Comparison of ENCODE assay signal across 12 cellular contexts in genomic region chr14:21100931-21101330, GRCh38. TPM values are rescaled to one million over a fixed set of nuclear protein-coding genes. Genes with fewer than 3 reads are reported as not detected.
A peak's percentile ranks its signal among the peaks of the same experiment; 100 is the strongest.
DNase-seq lines count a peak whose midpoint lies in the region; ATAC-seq lines count a peak whose summit lies in the region.
"Had no signal": no experiment of that assay in that cellular context is flagged by ENCODE, and none has a peak within 500 bp of the region (broad histone marks: within the 10 kb centered on the region; RNA-seq: fewer than 3 reads in every experiment).

Gene TMEM253 (plus strand): TSS chr14:21101066. CDS start chr14:21101344, 278 bp downstream.

- peak within 1 kb of the TSS; percentile 76 for H3K4me3 Mint-ChIP-seq in activated T-cell treated with anti-CD3 and anti-CD28 coated beads, Interleukin-2, amount 50 U/mL, for 24 hours
- peak within 1 kb of the TSS; percentile 64 for H3K4me3 Mint-ChIP-seq in T-helper 17 cell
- no peak within 1 kb of the TSS for H3K4me3 Mint-ChIP-seq in activated CD4-positive, alpha-beta memory T cell treated with anti-CD3 and anti-CD28 coated beads, Interleukin-2, amount 10 ng/mL, durations not matched to agents 7 days and 5 days

- CTCF ChIA-PET in activated CD4-positive, alpha-beta memory T cell treated with anti-CD3 and anti-CD28 coated beads, Interleukin-2, amount 10 ng/mL, durations not matched to agents 7 days and 5 days (lab: Charles Lee): interaction anchor here (1.0 to 10.3 kb wide), 6 partner anchors 7 to 129 kb away, joined by 3 to 159 read pairs (median 52); no protein-coding TSS in a partner anchor

- H3K9ac ChIP-seq in iPS-18a (ENCODE audit: low read length) (no peak within 1 kb of the TSS), stomach smooth muscle (ENCODE audit: low read length in 2 of 2) (peak within 1 kb of the TSS; percentile 64 to 78)

- POLR2A ChIA-PET in activated CD4-positive, alpha-beta memory T cell treated with anti-CD3 and anti-CD28 coated beads, Interleukin-2, amount 10 ng/mL, durations not matched to agents 7 days and 5 days (lab: Charles Lee): interaction anchor here (4.4 kb wide), 1 partner anchor 12 kb away, joined by 31 read pairs; no protein-coding TSS in a partner anchor

- DNase-seq in activated T-cell treated with anti-CD3 and anti-CD28 coated beads, Interleukin-2, amount 50 U/mL, for 24 hours: no peak
- no peak for DNase-seq in activated T-cell treated with anti-CD3 and anti-CD28 coated beads, Interleukin-2, amount 50 U/mL, for 48 hours
- no peak for DNase-seq in T-helper 17 cell
- DNase-seq in activated CD4-positive, alpha-beta memory T cell treated with anti-CD3 and anti-CD28 coated beads, Interleukin-2, amount 10 ng/mL, durations not matched to agents 7 days and 5 days: no peak
- DNase-seq in GM19240 (ENCODE audit: insufficient read length, low spot score): no peak
- DNase-seq: activated CD4-positive, CD25-positive, alpha-beta regulatory T cell treated with anti-CD3 and anti-CD28 coated beads, Interleukin-2, amount 50 U/mL, for 72 hours; effector memory CD8-positive, alpha-beta T cell; KG1; RPMI8226 had no signal

- ATAC-seq in T-helper 17 cell (no peak), HG03196 (IDR thresholded peaks at IDR 0.05; ENCODE audit: unreplicated experiment) (no peak)
- ATAC-seq: effector memory CD8-positive, alpha-beta T cell had no signal

- no peaks in the 10 kb centered on the region for H3K9me3 ChIP-seq in T-helper 17 cell (ENCODE audit: control insufficient read depth, low read length, poor library complexity, severe bottlenecking)
- no peaks in the 10 kb centered on the region for H3K9me3 ChIP-seq in iPS-18a (ENCODE audit: control insufficient read depth, low read depth, low read length)
- no peaks in the 10 kb centered on the region for H3K9me3 ChIP-seq in stomach smooth muscle (ENCODE audit: control insufficient read depth in 2 of 2, low read length in 2 of 2)

- H3K27ac ChIP-seq in iPS-18a (ENCODE audit: low read length) (no peak within 1 kb of the TSS), stomach smooth muscle (ENCODE audit: low read length) (peak within 1 kb of the TSS; percentile 85)

- no peaks in the 10 kb centered on the region for H3K9me3 Mint-ChIP-seq in activated T-cell treated with anti-CD3 and anti-CD28 coated beads, Interleukin-2, amount 50 U/mL, for 24 hours
- no peaks in the 10 kb centered on the region for H3K9me3 Mint-ChIP-seq in activated CD4-positive, alpha-beta memory T cell treated with anti-CD3 and anti-CD28 coated beads, Interleukin-2, amount 10 ng/mL, durations not matched to agents 7 days and 5 days
- H3K9me3 Mint-ChIP-seq: effector memory CD8-positive, alpha-beta T cell had no signal

- H3K27me3 ChIP-seq in iPS-18a (ENCODE audit: control insufficient read depth, insufficient read depth, low read length): no peaks in the 10 kb centered on the region
- no peaks in the 10 kb centered on the region for H3K27me3 ChIP-seq in stomach smooth muscle (ENCODE audit: control insufficient read depth in 1 of 2, insufficient read depth in 2 of 2, low read length in 2 of 2)

- H3K36me3 ChIP-seq in iPS-18a (ENCODE audit: control insufficient read depth, low read depth, low read length) (no peaks in the 10 kb centered on the region), stomach smooth muscle (ENCODE audit: control insufficient read depth in 2 of 2, insufficient read depth in 2 of 2, low read length in 2 of 2) (no peaks in the 10 kb centered on the region)

- H3K4me3 ChIP-seq in iPS-18a (ENCODE audit: low read length) (peak within 1 kb of the TSS; percentile 92), stomach smooth muscle (ENCODE audit: low read length in 2 of 2) (peak within 1 kb of the TSS in 1 of 2 donors; percentile 22)

- peaks cover 46% of the 10 kb centered on the region for H3K4me1 Mint-ChIP-seq in activated T-cell treated with anti-CD3 and anti-CD28 coated beads, Interleukin-2, amount 50 U/mL, for 24 hours (ENCODE audit: low read depth)
- H3K4me1 Mint-ChIP-seq in T-helper 17 cell: peaks cover 22% of the 10 kb centered on the region
- H3K4me1 Mint-ChIP-seq in activated CD4-positive, alpha-beta memory T cell treated with anti-CD3 and anti-CD28 coated beads, Interleukin-2, amount 10 ng/mL, durations not matched to agents 7 days and 5 days: peaks cover 51% of the 10 kb centered on the region

- H3K27ac Mint-ChIP-seq in activated T-cell treated with anti-CD3 and anti-CD28 coated beads, Interleukin-2, amount 50 U/mL, for 24 hours: no peak within 1 kb of the TSS
- peak within 1 kb of the TSS; percentile 81 for H3K27ac Mint-ChIP-seq in T-helper 17 cell
- H3K27ac Mint-ChIP-seq in activated CD4-positive, alpha-beta memory T cell treated with anti-CD3 and anti-CD28 coated beads, Interleukin-2, amount 10 ng/mL, durations not matched to agents 7 days and 5 days: no peak within 1 kb of the TSS

- no peaks in the 10 kb centered on the region for H3K27me3 Mint-ChIP-seq in activated T-cell treated with anti-CD3 and anti-CD28 coated beads, Interleukin-2, amount 50 U/mL, for 24 hours
- H3K27me3 Mint-ChIP-seq in T-helper 17 cell: no peaks in the 10 kb centered on the region
- H3K27me3 Mint-ChIP-seq in activated CD4-positive, alpha-beta memory T cell treated with anti-CD3 and anti-CD28 coated beads, Interleukin-2, amount 10 ng/mL, durations not matched to agents 7 days and 5 days: peaks cover 21% of the 10 kb centered on the region

- peaks cover 6% of the 10 kb centered on the region for H3K36me3 Mint-ChIP-seq in activated T-cell treated with anti-CD3 and anti-CD28 coated beads, Interleukin-2, amount 50 U/mL, for 24 hours (ENCODE audit: low read depth)
- H3K36me3 Mint-ChIP-seq in T-helper 17 cell (ENCODE audit: low read depth): no peaks in the 10 kb centered on the region
- no peaks in the 10 kb centered on the region for H3K36me3 Mint-ChIP-seq in activated CD4-positive, alpha-beta memory T cell treated with anti-CD3 and anti-CD28 coated beads, Interleukin-2, amount 10 ng/mL, durations not matched to agents 7 days and 5 days (ENCODE audit: low read depth)

- H3K4me1 ChIP-seq in iPS-18a (ENCODE audit: control insufficient read depth, low read depth, low read length) (peaks cover 38% of the 10 kb centered on the region), stomach smooth muscle (ENCODE audit: control insufficient read depth, insufficient read depth, low read length) (peaks cover 45% of the 10 kb centered on the region)

RNA-seq across cellular contexts. Expression of gene TMEM253, which starts in this region (rescaled TPM):
- 1 to 10 TPM in 1 of 2 donors, not detected in 1; 1.3 TPM for total RNA-seq in T-helper 17 cell
- not detected for total RNA-seq in activated CD4-positive, alpha-beta memory T cell treated with anti-CD3 and anti-CD28 coated beads, Interleukin-2, amount 10 ng/mL, durations not matched to agents 7 days and 5 days
